1 cellular context compared by ENCODE assay signal in the genomic region with DNA sequence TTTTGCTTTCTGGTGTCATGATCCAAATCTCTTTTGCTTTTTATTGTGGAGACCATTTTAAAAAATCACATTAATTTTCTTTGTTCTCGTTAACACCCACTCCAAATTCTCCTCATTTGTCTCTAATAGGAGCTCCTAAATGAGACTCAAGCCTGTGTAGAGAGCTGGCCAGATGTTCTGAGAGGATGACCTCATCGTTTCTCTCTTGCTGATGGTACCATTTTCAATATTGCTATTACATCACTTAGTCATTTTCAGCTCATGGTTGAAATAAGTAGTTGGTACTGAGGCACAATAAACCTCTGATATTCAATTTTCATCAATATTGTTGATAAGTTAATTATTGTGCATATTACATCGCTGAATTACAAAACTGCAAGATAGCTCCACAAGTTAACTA.
A peak's percentile ranks its signal among the peaks of the same experiment; 100 is the strongest.
TF ChIP-seq lines count a peak whose summit lies in the region.

No MANE protein-coding gene starts in this region.

TF ChIP-seq in GM12878, 131 proteins besides CTCF, POLR2A, EP300 and RAD21 (continued from another document):
- TF ChIP-seq, protein P1, sequence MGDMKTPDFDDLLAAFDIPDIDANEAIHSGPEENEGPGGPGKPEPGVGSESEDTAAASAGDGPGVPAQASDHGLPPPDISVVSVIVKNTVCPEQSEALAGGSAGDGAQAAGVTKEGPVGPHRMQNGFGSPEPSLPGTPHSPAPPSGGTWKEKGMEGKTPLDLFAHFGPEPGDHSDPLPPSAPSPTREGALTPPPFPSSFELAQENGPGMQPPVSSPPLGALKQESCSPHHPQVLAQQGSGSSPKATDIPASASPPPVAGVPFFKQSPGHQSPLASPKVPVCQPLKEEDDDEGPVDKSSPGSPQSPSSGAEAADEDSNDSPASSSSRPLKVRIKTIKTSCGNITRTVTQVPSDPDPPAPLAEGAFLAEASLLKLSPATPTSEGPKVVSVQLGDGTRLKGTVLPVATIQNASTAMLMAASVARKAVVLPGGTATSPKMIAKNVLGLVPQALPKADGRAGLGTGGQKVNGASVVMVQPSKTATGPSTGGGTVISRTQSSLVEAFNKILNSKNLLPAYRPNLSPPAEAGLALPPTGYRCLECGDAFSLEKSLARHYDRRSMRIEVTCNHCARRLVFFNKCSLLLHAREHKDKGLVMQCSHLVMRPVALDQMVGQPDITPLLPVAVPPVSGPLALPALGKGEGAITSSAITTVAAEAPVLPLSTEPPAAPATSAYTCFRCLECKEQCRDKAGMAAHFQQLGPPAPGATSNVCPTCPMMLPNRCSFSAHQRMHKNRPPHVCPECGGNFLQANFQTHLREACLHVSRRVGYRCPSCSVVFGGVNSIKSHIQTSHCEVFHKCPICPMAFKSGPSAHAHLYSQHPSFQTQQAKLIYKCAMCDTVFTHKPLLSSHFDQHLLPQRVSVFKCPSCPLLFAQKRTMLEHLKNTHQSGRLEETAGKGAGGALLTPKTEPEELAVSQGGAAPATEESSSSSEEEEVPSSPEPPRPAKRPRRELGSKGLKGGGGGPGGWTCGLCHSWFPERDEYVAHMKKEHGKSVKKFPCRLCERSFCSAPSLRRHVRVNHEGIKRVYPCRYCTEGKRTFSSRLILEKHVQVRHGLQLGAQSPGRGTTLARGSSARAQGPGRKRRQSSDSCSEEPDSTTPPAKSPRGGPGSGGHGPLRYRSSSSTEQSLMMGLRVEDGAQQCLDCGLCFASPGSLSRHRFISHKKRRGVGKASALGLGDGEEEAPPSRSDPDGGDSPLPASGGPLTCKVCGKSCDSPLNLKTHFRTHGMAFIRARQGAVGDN (IDR thresholded peaks at IDR 0.05): no peak
- TF ChIP-seq CHD4 (IDR thresholded peaks at IDR 0.05): no peak
- no peak for TF ChIP-seq IKZF1 (conservative IDR thresholded peaks at IDR 0.05)
- 0 out of 2 replicates have a peak, but pooled peaks have one; percentile 19 for TF ChIP-seq CREM (IDR thresholded peaks at IDR 0.05; ENCODE audit: low read depth)
- TF ChIP-seq, protein P2, sequence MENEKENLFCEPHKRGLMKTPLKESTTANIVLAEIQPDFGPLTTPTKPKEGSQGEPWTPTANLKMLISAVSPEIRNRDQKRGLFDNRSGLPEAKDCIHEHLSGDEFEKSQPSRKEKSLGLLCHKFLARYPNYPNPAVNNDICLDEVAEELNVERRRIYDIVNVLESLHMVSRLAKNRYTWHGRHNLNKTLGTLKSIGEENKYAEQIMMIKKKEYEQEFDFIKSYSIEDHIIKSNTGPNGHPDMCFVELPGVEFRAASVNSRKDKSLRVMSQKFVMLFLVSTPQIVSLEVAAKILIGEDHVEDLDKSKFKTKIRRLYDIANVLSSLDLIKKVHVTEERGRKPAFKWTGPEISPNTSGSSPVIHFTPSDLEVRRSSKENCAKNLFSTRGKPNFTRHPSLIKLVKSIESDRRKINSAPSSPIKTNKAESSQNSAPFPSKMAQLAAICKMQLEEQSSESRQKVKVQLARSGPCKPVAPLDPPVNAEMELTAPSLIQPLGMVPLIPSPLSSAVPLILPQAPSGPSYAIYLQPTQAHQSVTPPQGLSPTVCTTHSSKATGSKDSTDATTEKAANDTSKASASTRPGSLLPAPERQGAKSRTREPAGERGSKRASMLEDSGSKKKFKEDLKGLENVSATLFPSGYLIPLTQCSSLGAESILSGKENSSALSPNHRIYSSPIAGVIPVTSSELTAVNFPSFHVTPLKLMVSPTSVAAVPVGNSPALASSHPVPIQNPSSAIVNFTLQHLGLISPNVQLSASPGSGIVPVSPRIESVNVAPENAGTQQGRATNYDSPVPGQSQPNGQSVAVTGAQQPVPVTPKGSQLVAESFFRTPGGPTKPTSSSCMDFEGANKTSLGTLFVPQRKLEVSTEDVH (IDR thresholded peaks at IDR 0.05; ENCODE audit: low read depth, partially characterized antibody): no peak
- TF ChIP-seq, protein P3, sequence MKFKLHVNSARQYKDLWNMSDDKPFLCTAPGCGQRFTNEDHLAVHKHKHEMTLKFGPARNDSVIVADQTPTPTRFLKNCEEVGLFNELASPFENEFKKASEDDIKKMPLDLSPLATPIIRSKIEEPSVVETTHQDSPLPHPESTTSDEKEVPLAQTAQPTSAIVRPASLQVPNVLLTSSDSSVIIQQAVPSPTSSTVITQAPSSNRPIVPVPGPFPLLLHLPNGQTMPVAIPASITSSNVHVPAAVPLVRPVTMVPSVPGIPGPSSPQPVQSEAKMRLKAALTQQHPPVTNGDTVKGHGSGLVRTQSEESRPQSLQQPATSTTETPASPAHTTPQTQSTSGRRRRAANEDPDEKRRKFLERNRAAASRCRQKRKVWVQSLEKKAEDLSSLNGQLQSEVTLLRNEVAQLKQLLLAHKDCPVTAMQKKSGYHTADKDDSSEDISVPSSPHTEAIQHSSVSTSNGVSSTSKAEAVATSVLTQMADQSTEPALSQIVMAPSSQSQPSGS (IDR thresholded peaks at IDR 0.05; ENCODE audit: low read length): 0 out of 2 replicates have a peak, but pooled peaks have one; percentile 49
- TF ChIP-seq TBL1XR1 (IDR thresholded peaks at IDR 0.05; ENCODE audit: low read depth, low read length): no peak
- TF ChIP-seq, protein P4, sequence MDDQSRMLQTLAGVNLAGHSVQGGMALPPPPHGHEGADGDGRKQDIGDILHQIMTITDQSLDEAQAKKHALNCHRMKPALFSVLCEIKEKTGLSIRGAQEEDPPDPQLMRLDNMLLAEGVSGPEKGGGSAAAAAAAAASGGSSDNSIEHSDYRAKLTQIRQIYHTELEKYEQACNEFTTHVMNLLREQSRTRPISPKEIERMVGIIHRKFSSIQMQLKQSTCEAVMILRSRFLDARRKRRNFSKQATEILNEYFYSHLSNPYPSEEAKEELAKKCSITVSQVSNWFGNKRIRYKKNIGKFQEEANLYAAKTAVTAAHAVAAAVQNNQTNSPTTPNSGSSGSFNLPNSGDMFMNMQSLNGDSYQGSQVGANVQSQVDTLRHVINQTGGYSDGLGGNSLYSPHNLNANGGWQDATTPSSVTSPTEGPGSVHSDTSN (IDR thresholded peaks at IDR 0.05; ENCODE audit: insufficient replicate concordance, low read depth, low read length): no peak
